In the genomic region with DNA sequence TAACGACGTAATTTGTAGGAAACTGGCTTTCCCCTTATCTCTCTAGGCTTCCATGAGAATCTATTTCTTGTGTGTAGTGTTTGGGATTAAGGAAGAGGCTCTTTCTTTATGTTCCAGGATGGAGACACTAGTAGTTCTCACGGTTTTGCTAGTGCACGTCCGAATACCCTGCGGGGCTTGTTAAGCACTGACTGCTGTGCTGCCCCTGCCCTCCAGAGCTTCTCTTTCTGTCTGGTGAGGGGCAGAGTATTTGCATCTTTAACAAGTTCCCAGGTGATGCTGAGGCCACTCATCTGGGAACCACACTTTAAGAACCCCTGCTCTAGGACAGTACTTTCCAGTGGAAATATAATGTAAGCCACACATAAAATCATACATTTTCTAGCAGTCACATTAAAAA, we compare ENCODE assay signal across 14 cellular contexts.
DNase-seq lines count a peak whose midpoint lies in the region; ATAC-seq and TF ChIP-seq lines count a peak whose summit lies in the region.
"Had no signal": no experiment of that assay in that cellular context is flagged by ENCODE, and none has a peak within 500 bp of the region (broad histone marks: within the 10 kb centered on the region; RNA-seq: fewer than 3 reads in every experiment).

No MANE protein-coding gene starts in this region.

- H3K4me1 ChIP-seq in heart right ventricle (peaks cover 3 to 58% (median 31%) of the 10 kb centered on the region in 9 donors), PC-9 (replicated peaks; ENCODE audit: insufficient read depth) (peaks cover 51% of the 10 kb centered on the region), iPS DF 6.9 (ENCODE audit: control insufficient read depth, insufficient read depth, low read length) (peaks cover 12% of the 10 kb centered on the region)

- intact Hi-C loops in heart right ventricle (cut with DNase I) (loop anchor here in 1 of 10 donors (5.0 kb wide), 1 partner anchor 76 kb away; the partner anchor contains the start of gene SPATS2L), cardiac septum (cut with DNase I) (no loop called here), PC-9 (cut with micrococcal nuclease; ENCODE audit: unreplicated experiment) (no loop called here)

- H3K36me3 ChIP-seq in heart right ventricle (peaks cover 0 to 5% (median 0%) of the 10 kb centered on the region in 9 donors), PC-9 (ENCODE audit: low read depth) (peaks cover 10% of the 10 kb centered on the region; the same call in 1 of the 2 replicates), iPS DF 6.9 (ENCODE audit: control insufficient read depth, insufficient read depth, low read length) (no peaks in the 10 kb centered on the region)

- ATAC-seq in heart right ventricle (no peak), HG03565 (IDR thresholded peaks at IDR 0.05; ENCODE audit: unreplicated experiment) (no peak)
- ATAC-seq: HCT116 had no signal

- BruUV-seq in PC-9 (replicated peaks; lab: Mats Ljungman, UMichigan): no TSS peak

- POLR2A ChIA-PET in PC-9 (lab: Charles Lee; ENCODE audit: unreplicated experiment): no interaction called here

- no peaks in the 10 kb centered on the region for H4K20me1 ChIP-seq in PC-9 (ENCODE audit: insufficient read depth)

- WGBS in heart right ventricle, 2 donors: 87 to 88% methylated on average over 6 of the region's 6 CpGs
- WGBS in iPS DF 6.9 (ENCODE audit: insufficient coverage, insufficient read length): no CpG with 5 or more reads among the region's 6 CpGs

- TF ChIP-seq CTCF in heart right ventricle (IDR thresholded peaks at IDR 0.05) (no peak), PC-9 (conservative IDR thresholded peaks at IDR 0.05) (no peak)

- H3K27ac ChIP-seq in heart right ventricle (peak overlapping the region in 6 of 10 donors; percentile 12 to 76 (median 52)), PC-9 (0 out of 2 replicates have a peak overlapping the region, but pooled peaks have one; percentile 46), iPS DF 6.9 (ENCODE audit: low read length) (no peak overlapping the region), substantia nigra (ENCODE audit: low read depth, low read length, poor library complexity, severe bottlenecking) (peak overlapping the region; percentile 31)

- H2AFZ ChIP-seq in PC-9: no peak overlapping the region

- peaks cover 93% of the 10 kb centered on the region for H3K79me2 ChIP-seq in PC-9 (ENCODE audit: low read depth)

- H3F3A ChIP-seq in PC-9 (ENCODE audit: insufficient read depth, low read depth): peaks cover 27% of the 10 kb centered on the region

- H3K4me3 ChIP-seq in heart right ventricle (no peak overlapping the region), PC-9 (no peak overlapping the region), iPS DF 6.9 (ENCODE audit: low read length) (no peak overlapping the region)

- no peak overlapping the region; the same call in 1 of the 2 replicates for H3K4me2 ChIP-seq in PC-9

- no peaks in the 10 kb centered on the region for H3K27me3 ChIP-seq in heart right ventricle
- H3K27me3 ChIP-seq in PC-9 (ENCODE audit: insufficient read depth, low read depth): no peaks in the 10 kb centered on the region
- H3K27me3 ChIP-seq in iPS DF 6.9 (ENCODE audit: control insufficient read depth, insufficient read depth, low read length): no peaks in the 10 kb centered on the region

- H3K9me3 ChIP-seq in heart right ventricle (no peaks in the 10 kb centered on the region), PC-9 (ENCODE audit: insufficient read depth, low read depth) (no peaks in the 10 kb centered on the region), iPS DF 6.9 (ENCODE audit: control insufficient read depth, insufficient read depth, low read length) (no peaks in the 10 kb centered on the region)

- DNase-seq in heart right ventricle (no peak), cardiac septum (ENCODE audit: low spot score) (no peak), PC-9 (no peak), iPS DF 6.9 (ENCODE audit: low read depth, low spot score) (peak; percentile 25), substantia nigra (lab: John Stamatoyannopoulos, UW) (no peak), hippocampal formation (lab: John Stamatoyannopoulos, UW) (no peak), cerebellar cortex (ENCODE audit: low spot score) (no peak)
- DNase-seq: activated CD4-positive, CD25-positive, alpha-beta regulatory T cell treated with anti-CD3 and anti-CD28 coated beads, Interleukin-2, amount 50 U/mL, for 72 hours; KG1; NCI-H146; NCI-H510A; occipital lobe had no signal

- CTCF ChIA-PET in PC-9 (lab: Charles Lee): no interaction called here

- no peaks in the 10 kb centered on the region for H3K9me2 ChIP-seq in PC-9 (ENCODE audit: insufficient read depth)
